In genomic region chr12:13099066-13099909, GRCh38 we compare ENCODE assay signal across 8 cellular contexts. TPM values are rescaled to one million over a fixed set of nuclear protein-coding genes. Genes with fewer than 3 reads are reported as not detected.
DNase-seq lines count a peak whose midpoint lies in the region; ATAC-seq, FAIRE-seq and TF ChIP-seq lines count a peak whose summit lies in the region.

No MANE protein-coding gene starts in this region.

- POLR2A ChIA-PET in A549 (lab: Yijun Ruan, JAX), result interaction anchor here (1.0 to 2.0 kb wide), 5 partner anchors 26 to 113 kb away, joined by 3 to 14 read pairs (median 8); partner anchors contain the start of gene EMP1

- peak overlapping the region; percentile 95 for H3K27ac ChIP-seq in A549
- no peak overlapping the region for H3K27ac ChIP-seq in KMS-11
- H3K27ac ChIP-seq in ascending aorta, result peak overlapping the region; percentile 92 to 94
- peak overlapping the region; percentile 54 for H3K27ac ChIP-seq in muscle layer of colon (ENCODE audit: low read depth, low read length)

- no peaks in the 10 kb centered on the region for H3K79me2 ChIP-seq in KMS-11 (ENCODE audit: insufficient read depth, low read depth)

- H3K9ac ChIP-seq in KMS-11 (no peak overlapping the region), muscle layer of colon (ENCODE audit: low read length) (no peak overlapping the region)

- no peak for TF ChIP-seq RAD21 in A549 (conservative IDR thresholded peaks at IDR 0.05 in 1 of 2, IDR thresholded peaks at IDR 0.05 in 1 of 2)

- H3K4me3 ChIP-seq in A549, result no peak overlapping the region
- no peak overlapping the region for H3K4me3 ChIP-seq in KMS-11 (IDR thresholded peaks at IDR 0.05; ENCODE audit: insufficient read depth, low read depth, low read length)
- H3K4me3 ChIP-seq in ascending aorta, result no peak overlapping the region
- no peak overlapping the region for H3K4me3 ChIP-seq in muscle layer of colon (ENCODE audit: low read depth in 1 of 2, low read length in 2 of 2)

- no peaks in the 10 kb centered on the region for H4K20me1 ChIP-seq in KMS-11 (ENCODE audit: insufficient read depth)

- H3K36me3 ChIP-seq in KMS-11 (ENCODE audit: insufficient read depth), result no peaks in the 10 kb centered on the region
- H3K36me3 ChIP-seq in ascending aorta, result no peaks in the 10 kb centered on the region
- no peaks in the 10 kb centered on the region for H3K36me3 ChIP-seq in muscle layer of colon (ENCODE audit: insufficient read depth, low read length)

- peak overlapping the region; percentile 90; the same call in 1 of the 2 replicates for H2AFZ ChIP-seq in KMS-11 (ENCODE audit: low read depth)

- 65% methylated on average over 10 of the region's 10 CpGs for WGBS in A549 (ENCODE audit: missing lambda C conversion rate)

- no peaks in the 10 kb centered on the region for H3K27me3 ChIP-seq in KMS-11 (ENCODE audit: insufficient read depth, low read depth)
- H3K27me3 ChIP-seq in ascending aorta, result no peaks in the 10 kb centered on the region
- H3K27me3 ChIP-seq in muscle layer of colon (ENCODE audit: control insufficient read depth in 1 of 2, insufficient read depth in 2 of 2, low read length in 2 of 2), result no peaks in the 10 kb centered on the region

- DNase-seq in A549 (ENCODE audit: low read depth in 1 of 2, low spot score in 1 of 2) (no peak), ascending aorta (ENCODE audit: low spot score in 2 of 2) (no peak), mucosa of gallbladder (ENCODE audit: low spot score) (no peak), RPMI8226 (no peak)

- H3K9me3 ChIP-seq in A549, result no peaks in the 10 kb centered on the region
- no peaks in the 10 kb centered on the region for H3K9me3 ChIP-seq in ascending aorta
- H3K9me3 ChIP-seq in muscle layer of colon (ENCODE audit: low read length), result no peaks in the 10 kb centered on the region

- TF ChIP-seq CTCF in A549 (IDR thresholded peaks at IDR 0.05) (no peak), KMS-11 (conservative IDR thresholded peaks at IDR 0.05; ENCODE audit: low read depth, low read length) (no peak), ascending aorta (IDR thresholded peaks at IDR 0.05) (no peak)

- CTCF ChIA-PET in A549 (lab: Yijun Ruan, JAX), result interaction anchor here (0.7 to 8.5 kb wide), 17 partner anchors 10 to 1056 kb away, joined by 3 to 189 read pairs (median 4); partner anchors contain the start of gene EMP1

- no peak for FAIRE-seq in A549 (lab: Jason Lieb, UNC)

- ATAC-seq in A549 (no peak), GM19351 (IDR thresholded peaks at IDR 0.05; ENCODE audit: unreplicated experiment) (no peak), HG03280 (IDR thresholded peaks at IDR 0.05; ENCODE audit: unreplicated experiment) (no peak)

- H3K4me2 ChIP-seq in A549 (peak overlapping the region; percentile 97), KMS-11 (no peak overlapping the region)

- intact Hi-C loops in ascending aorta (cut with DNase I), result loop anchor here (5.0 kb wide), 5 partner anchors 122 to 1673 kb away; partner anchors contain the start of genes APOLD1 and GPRC5A

- TF ChIP-seq EP300 in A549 (IDR thresholded peaks at IDR 0.05), result no peak

- H3K4me1 ChIP-seq in A549, result peaks cover 66% of the 10 kb centered on the region
- H3K4me1 ChIP-seq in KMS-11 (ENCODE audit: low read depth, poor library complexity, severe bottlenecking), result peaks cover 33% of the 10 kb centered on the region
- H3K4me1 ChIP-seq in ascending aorta, result peaks cover 10 to 42% of the 10 kb centered on the region in 2 donors
- peaks cover 32% of the 10 kb centered on the region for H3K4me1 ChIP-seq in muscle layer of colon (ENCODE audit: insufficient read depth, low read length)

- no peak for TF ChIP-seq POLR2A in A549 (IDR thresholded peaks at IDR 0.05; ENCODE audit: low read length)

TF ChIP-seq in A549, 52 proteins besides CTCF, POLR2A, EP300 and RAD21:
- TF ChIP-seq MAFK (IDR thresholded peaks at IDR 0.05; ENCODE audit: partially characterized antibody) (peak; percentile 67), RARB (CRISPR knock-in tag; IDR thresholded peaks at IDR 0.05) (no peak), MAX (IDR thresholded peaks at IDR 0.05) (no peak), PBX3 (IDR thresholded peaks at IDR 0.05) (no peak), HOXB13 (CRISPR knock-in tag; IDR thresholded peaks at IDR 0.05; ENCODE audit: low read depth) (no peak), HOXB5 (CRISPR knock-in tag; IDR thresholded peaks at IDR 0.05) (peak; percentile 43), EHF (CRISPR knock-in tag; IDR thresholded peaks at IDR 0.05) (peak; percentile 47; the same call in 1 of the 2 replicates), USF2 (IDR thresholded peaks at IDR 0.05) (no peak), ZNF302 (CRISPR knock-in tag; IDR thresholded peaks at IDR 0.05) (0 out of 2 replicates have a peak, but pooled peaks have one; percentile 26)

RNA-seq across cellular contexts. Expression of gene GSG1, which starts 4.2 kb away (rescaled TPM):
- polyA plus RNA-seq in A549 (2011; rRNA removed), result not detected in 2 replicates
- 0.06 and 0.09 TPM in 2 replicates for polyA plus RNA-seq in A549 (2012; cell fraction: cytosol; rRNA removed)
- polyA plus RNA-seq in A549 (2012; cell fraction: nucleus; rRNA removed), result 0.07 and 0.10 TPM in 2 replicates
- polyA plus RNA-seq in A549 (2017; fragmentation: RNase III; extraction: RNeasy Plus Mini Kit Qiagen cat#74134 plus additional on column Dnase treatment), result 0.06 to 0.26 TPM (median 0.16 TPM) in 3 replicates
- 0.25 TPM in 1 of 2 replicates, not detected in the other for polyA minus RNA-seq in A549 (2011; rRNA and poly(A)+ RNA removed)
- total RNA-seq in ascending aorta, result not detected
- 0.83 TPM for total RNA-seq in mucosa of gallbladder

RNA-seq across cellular contexts. Expression of gene FAM234B, which starts 55.1 kb away (rescaled TPM):
- 7.4 and 7.5 TPM in 2 replicates for polyA plus RNA-seq in A549 (2011; rRNA removed)
- 2.2 and 2.4 TPM in 2 replicates for polyA plus RNA-seq in A549 (2012; cell fraction: cytosol; rRNA removed)
- 2.8 and 3.5 TPM in 2 replicates for polyA plus RNA-seq in A549 (2012; cell fraction: nucleus; rRNA removed)
- polyA plus RNA-seq in A549 (2017; fragmentation: RNase III; extraction: RNeasy Plus Mini Kit Qiagen cat#74134 plus additional on column Dnase treatment), result 2.5 to 2.8 TPM (median 2.6 TPM) in 3 replicates
- 17.4 and 18.1 TPM in 2 replicates for polyA minus RNA-seq in A549 (2011; rRNA and poly(A)+ RNA removed)
- 6.7 TPM for total RNA-seq in ascending aorta
- 6.6 TPM for total RNA-seq in mucosa of gallbladder
